ENCODE assay signal across 21 cellular contexts in genomic region chr13:99266827-99267226, GRCh38. TPM values are rescaled to one million over a fixed set of nuclear protein-coding genes. Genes with fewer than 3 reads are reported as not detected.
"Had no signal": no experiment of that assay in that cellular context is flagged by ENCODE, and none has a peak within 500 bp of the region (broad histone marks: within the 10 kb centered on the region; RNA-seq: fewer than 3 reads in every experiment).

No MANE protein-coding gene starts in this region.

- H3K9me3 ChIP-seq: prostate gland, right lobe of liver, testis, tibial nerve, upper lobe of right lung, vagina had no signal

- H3K27me3 ChIP-seq: right lobe of liver, testis, tibial nerve, upper lobe of right lung, vagina had no signal

- DNase-seq: foreskin melanocyte; head of caudate nucleus; hippocampal formation; left colon; left ventricle myocardium superior; mesenchymal stem cell; midbrain; right lobe of liver; stimulated activated CD4-positive, alpha-beta T cell treated with anti-CD3 and anti-CD28 coated beads, Interleukin-4, amount 100 ng/mL, for 1 hour; stimulated activated CD8-positive, alpha-beta memory T cell treated with anti-CD3 and anti-CD28 coated beads, Interleukin-4, amount 100 ng/mL, for 48 hours; testis; upper lobe of right lung had no signal

- H3K36me3 ChIP-seq: prostate gland, right lobe of liver, upper lobe of right lung, vagina had no signal

- H3K4me1 ChIP-seq: parathyroid adenoma, prostate gland, upper lobe of right lung, vagina had no signal

- ATAC-seq: left colon; left ventricle myocardium superior; right lobe of liver; stimulated activated memory B cell treated with anti-CD40 and anti-IgM and Interleukin-4, amounts not matched to agents 10 μg/mL and 1 μg/mL and 100 μg/mL, for 72 hours; upper lobe of right lung had no signal

- H3K27ac ChIP-seq: parathyroid adenoma, prostate gland, right lobe of liver, tibial nerve, upper lobe of right lung, vagina had no signal

- H3K9ac ChIP-seq: parathyroid adenoma had no signal

- H3K4me3 ChIP-seq: lung, prostate gland, right lobe of liver, testis, tibial nerve, upper lobe of right lung, vagina had no signal

RNA-seq across cellular contexts. Expression of gene GPR18, which starts 8.6 kb away (rescaled TPM):
- total RNA-seq: endothelial cell of umbilical vein, kidney epithelial cell, left ventricle myocardium superior, renal cortical epithelial cell, tibial nerve, vagina had no signal

RNA-seq across cellular contexts. Expression of gene GPR183, which starts 40.4 kb away (rescaled TPM):
- total RNA-seq: endothelial cell of umbilical vein, renal cortical epithelial cell had no signal
